Comparison of ENCODE assay signal across 7 cellular contexts in genomic region chr17:46102806-46103205, GRCh38.
DNase-seq lines count a peak whose midpoint lies in the region; ATAC-seq, FAIRE-seq and TF ChIP-seq lines count a peak whose summit lies in the region.
"Not testable (repeated sequence)": the region's sequence is repeated elsewhere in the genome, so short reads cannot be mapped to it uniquely, and the experiment has no call there.

No MANE protein-coding gene starts in this region.

- 79% methylated on average over 2 of the region's 3 CpGs; no CpG with 5 or more reads in 1 of the 2 experiments for WGBS in endodermal cell (ENCODE audit: insufficient coverage in 1 of 2, insufficient read length in 1 of 2), 2 experiments

- H3K27ac ChIP-seq in KMS-11 (peak overlapping the region; percentile 87), gastrocnemius medialis (peak overlapping the region; percentile 41 to 72 (median 58))
- not testable (repeated sequence) for H3K27ac ChIP-seq in endodermal cell (ENCODE audit: low read depth, low read length); naive thymus-derived CD4-positive, alpha-beta T cell (ENCODE audit: low read depth, low read length)

- H3K4me1 ChIP-seq in KMS-11 (ENCODE audit: low read depth, poor library complexity, severe bottlenecking) (peaks cover 94% of the 10 kb centered on the region), gastrocnemius medialis (peaks cover 54 to 65% of the 10 kb centered on the region in 2 donors)
- not testable (repeated sequence) for H3K4me1 ChIP-seq in endodermal cell (ENCODE audit: control insufficient read depth, insufficient read depth, low read length)
- peaks cover 39 to 44% of the 10 kb centered on the region in 2 donors for H3K4me1 ChIP-seq in naive thymus-derived CD4-positive, alpha-beta T cell (ENCODE audit: control insufficient read depth in 2 of 2, insufficient read depth in 2 of 2, low read length in 2 of 2)

- not testable (repeated sequence) for H2AFZ ChIP-seq in KMS-11 (ENCODE audit: low read depth)

- H3K27ac Mint-ChIP-seq in WTC11 (peak overlapping the region; percentile 14; the same call in 1 of the 2 replicates), endodermal cell (peak overlapping the region; percentile 22)
- peak overlapping the region; percentile 61 for H3K27ac Mint-ChIP-seq in activated naive CD8-positive, alpha-beta T cell treated with anti-CD3 and anti-CD28 coated beads for 36 hours
- peak overlapping the region in 8 of 9 donors; percentile 2 to 85 (median 55) for H3K27ac Mint-ChIP-seq in naive thymus-derived CD4-positive, alpha-beta T cell

- H3K27me3 Mint-ChIP-seq in WTC11 (ENCODE audit: low read depth); activated naive CD8-positive, alpha-beta T cell treated with anti-CD3 and anti-CD28 coated beads for 36 hours; endodermal cell (ENCODE audit: insufficient read depth); naive thymus-derived CD4-positive, alpha-beta T cell: not testable (repeated sequence)

- not testable (repeated sequence) for TF ChIP-seq CTCF in D721Med (IDR thresholded peaks at IDR 0.05; ENCODE audit: insufficient read depth, missing control alignments); KMS-11 (conservative IDR thresholded peaks at IDR 0.05; ENCODE audit: low read depth, low read length); WTC11 (IDR thresholded peaks at IDR 0.05); endodermal cell (conservative IDR thresholded peaks at IDR 0.05); gastrocnemius medialis (IDR thresholded peaks at IDR 0.05 in 4 of 5, conservative IDR thresholded peaks at IDR 0.05 in 1 of 5)

- H3K27me3 ChIP-seq in KMS-11 (ENCODE audit: insufficient read depth, low read depth); endodermal cell (ENCODE audit: control insufficient read depth, insufficient read depth, low read length, poor library complexity, severe bottlenecking); naive thymus-derived CD4-positive, alpha-beta T cell (ENCODE audit: control insufficient read depth in 2 of 2, insufficient read depth in 2 of 2, low read length in 2 of 2); gastrocnemius medialis: not testable (repeated sequence)

- intact Hi-C loops in naive thymus-derived CD4-positive, alpha-beta T cell (cut with micrococcal nuclease) = loop anchor here in 1 of 2 donors (5.0 kb wide), 1 partner anchor 39 kb away; no protein-coding TSS in a partner anchor
- intact Hi-C loops in gastrocnemius medialis (cut with DNase I; ENCODE audit: low total_unique reads) = not testable (repeated sequence)

- not testable (repeated sequence) for TF ChIP-seq POLR2A in gastrocnemius medialis (IDR thresholded peaks at IDR 0.05)

- not testable (repeated sequence) for H4K20me1 ChIP-seq in KMS-11 (ENCODE audit: insufficient read depth)

- H3K4me1 Mint-ChIP-seq in WTC11 = peaks cover 71% of the 10 kb centered on the region
- H3K4me1 Mint-ChIP-seq in activated naive CD8-positive, alpha-beta T cell treated with anti-CD3 and anti-CD28 coated beads for 36 hours = peaks cover 64% of the 10 kb centered on the region
- H3K4me1 Mint-ChIP-seq in endodermal cell = peaks cover 47% of the 10 kb centered on the region
- peaks cover 59 to 97% (median 80%) of the 10 kb centered on the region in 7 donors for H3K4me1 Mint-ChIP-seq in naive thymus-derived CD4-positive, alpha-beta T cell

- not testable (repeated sequence) for H3K9me3 ChIP-seq in endodermal cell (ENCODE audit: control insufficient read depth, low read length); naive thymus-derived CD4-positive, alpha-beta T cell (ENCODE audit: control insufficient read depth in 2 of 3, low read length in 3 of 3); gastrocnemius medialis

- H3K36me3 Mint-ChIP-seq in WTC11; endodermal cell (ENCODE audit: low read depth); naive thymus-derived CD4-positive, alpha-beta T cell: not testable (repeated sequence)
- peaks cover 11% of the 10 kb centered on the region for H3K36me3 Mint-ChIP-seq in activated naive CD8-positive, alpha-beta T cell treated with anti-CD3 and anti-CD28 coated beads for 36 hours

- peaks cover 94% of the 10 kb centered on the region for H3K79me2 ChIP-seq in KMS-11 (ENCODE audit: insufficient read depth, low read depth)

- not testable (repeated sequence) for DNase-seq in D721Med (ENCODE audit: insufficient read length, low spot score); WTC11 (ENCODE audit: low spot score); activated naive CD8-positive, alpha-beta T cell treated with anti-CD3 and anti-CD28 coated beads for 36 hours; endodermal cell; naive thymus-derived CD4-positive, alpha-beta T cell; gastrocnemius medialis

- not testable (repeated sequence) for H3K4me3 ChIP-seq in KMS-11 (IDR thresholded peaks at IDR 0.05; ENCODE audit: insufficient read depth, low read depth, low read length); endodermal cell (ENCODE audit: low read length); naive thymus-derived CD4-positive, alpha-beta T cell (ENCODE audit: low read length); gastrocnemius medialis

- in situ Hi-C loops in gastrocnemius medialis (cut with MboI; ENCODE audit: low sequenced_read_pairs in 4 of 4) = not testable (repeated sequence)

- peak; percentile 21 for FAIRE-seq in D721Med (lab: Jason Lieb, UNC)

- H3K36me3 ChIP-seq in KMS-11 (ENCODE audit: insufficient read depth); endodermal cell (ENCODE audit: control insufficient read depth, insufficient read depth, low read length); naive thymus-derived CD4-positive, alpha-beta T cell (ENCODE audit: control insufficient read depth in 2 of 3, insufficient read depth in 3 of 3, low read length in 3 of 3); gastrocnemius medialis: not testable (repeated sequence)

- not testable (repeated sequence) for ATAC-seq in WTC11; naive thymus-derived CD4-positive, alpha-beta T cell; gastrocnemius medialis

- not testable (repeated sequence) for H3K9me3 Mint-ChIP-seq in WTC11; activated naive CD8-positive, alpha-beta T cell treated with anti-CD3 and anti-CD28 coated beads for 36 hours; endodermal cell; naive thymus-derived CD4-positive, alpha-beta T cell

- H3K9ac ChIP-seq in KMS-11 = peak overlapping the region; percentile 57; the same call in 1 of the 2 replicates
- not testable (repeated sequence) for H3K9ac ChIP-seq in endodermal cell (ENCODE audit: extremely low read depth, low read length, poor library complexity, severe bottlenecking)

- peak overlapping the region; percentile 64 for H3K4me2 ChIP-seq in KMS-11

- CTCF ChIA-PET in WTC11 (lab: Charles Lee) = interaction anchor here (0.5 kb wide), 1 partner anchor 10 kb away, joined by 6 read pairs; no protein-coding TSS in a partner anchor
- CTCF ChIA-PET in naive thymus-derived CD4-positive, alpha-beta T cell (lab: Charles Lee) = interaction anchor here (1.0 to 1.4 kb wide), 2 partner anchors 90 to 92 kb away, joined by 3 to 4 read pairs; partner anchors contain the start of gene KANSL1

- POLR2A ChIA-PET in WTC11 (lab: Charles Lee); naive thymus-derived CD4-positive, alpha-beta T cell (lab: Charles Lee): not testable (repeated sequence)

- H3K4me3 Mint-ChIP-seq in WTC11; activated naive CD8-positive, alpha-beta T cell treated with anti-CD3 and anti-CD28 coated beads for 36 hours; endodermal cell: not testable (repeated sequence)
- peak overlapping the region in 8 of 10 donors; percentile 9 to 65 (median 61) for H3K4me3 Mint-ChIP-seq in naive thymus-derived CD4-positive, alpha-beta T cell
